8 cellular contexts compared by ENCODE assay signal in genomic region chr7:28626629-28627262, GRCh38.
DNase-seq lines count a peak whose midpoint lies in the region; ATAC-seq and TF ChIP-seq lines count a peak whose summit lies in the region.

No MANE protein-coding gene starts in this region.

- H3K9me3 ChIP-seq in NT2/D1 (ENCODE audit: insufficient read depth, low read length): no peaks in the 10 kb centered on the region

- H3K27me3 ChIP-seq in H7 (ENCODE audit: control insufficient read depth, insufficient read depth, low read length): no peaks in the 10 kb centered on the region
- no peaks in the 10 kb centered on the region for H3K27me3 ChIP-seq in NT2/D1 (ENCODE audit: insufficient read depth, insufficient read length)

- H3K4me3 Mint-ChIP-seq in nephron: no peak overlapping the region

- no peaks in the 10 kb centered on the region for H3K9me3 Mint-ChIP-seq in nephron

- H3K4me3 ChIP-seq in H7 (ENCODE audit: insufficient read depth, low read depth, low read length): no peak overlapping the region
- H3K4me3 ChIP-seq in NT2/D1 (ENCODE audit: insufficient read length, low read depth): no peak overlapping the region
- H3K4me3 ChIP-seq in choroid plexus epithelial cell (ENCODE audit: low read depth, low read length): no peak overlapping the region

- DNase-seq in DMS53 (lab: John Stamatoyannopoulos, UW): peak; percentile 85
- peak; percentile 44 for DNase-seq in H7
- DNase-seq in NT2/D1 (ENCODE audit: low read depth, low spot score): peak; percentile 54
- DNase-seq in choroid plexus epithelial cell (ENCODE audit: low read depth): peak; percentile 72
- DNase-seq in UCSD-AML1 (lab: John Stamatoyannopoulos, UW; ENCODE audit: unreplicated experiment): no peak
- no peak for DNase-seq in activated CD8-positive, alpha-beta memory T cell treated with anti-CD3 and anti-CD28 coated beads for 24 hours

- H3K27ac Mint-ChIP-seq in nephron: peak overlapping the region; percentile 25 to 75 (median 43)

- H3K36me3 ChIP-seq in H7 (replicated peaks; ENCODE audit: control insufficient read depth, insufficient read depth, low read length): no peaks in the 10 kb centered on the region
- no peaks in the 10 kb centered on the region for H3K36me3 ChIP-seq in NT2/D1 (ENCODE audit: insufficient read depth, insufficient read length, low read length)

- no peaks in the 10 kb centered on the region for H3K4me1 ChIP-seq in NT2/D1 (ENCODE audit: insufficient read depth, insufficient read length)

- no peaks in the 10 kb centered on the region for H3K36me3 Mint-ChIP-seq in nephron (ENCODE audit: low read depth)

- no peak overlapping the region for H3K9ac ChIP-seq in NT2/D1 (ENCODE audit: insufficient read length, low read depth)

- H3K4me1 Mint-ChIP-seq in nephron: peaks cover 81% of the 10 kb centered on the region

- no peaks in the 10 kb centered on the region for H3K27me3 Mint-ChIP-seq in nephron (ENCODE audit: low read depth)

- TF ChIP-seq CTCF in choroid plexus epithelial cell (conservative IDR thresholded peaks at IDR 0.05; ENCODE audit: low read depth, low read length): peak; percentile 84
- peak; percentile 51 to 58 (median 58) for TF ChIP-seq CTCF in nephron (IDR thresholded peaks at IDR 0.05; ENCODE audit: unreplicated experiment in 3 of 3)

- no peak for ATAC-seq in GM19452 (IDR thresholded peaks at IDR 0.05; ENCODE audit: unreplicated experiment)

Comparison
In these comparisons a context has a peak if more than half of its experiments do, and no peak if none do; other contexts are left out.
1. DNase-seq: peak in DMS53 (single experiment), H7 (single experiment), NT2/D1 (single experiment) and choroid plexus epithelial cell (single experiment); none in UCSD-AML1 (single experiment) and activated CD8-positive, alpha-beta memory T cell treated with anti-CD3 and anti-CD28 coated beads for 24 hours (single experiment).